ENCODE assay signal across 18 cellular contexts in genomic region chr14:55201219-55202096, GRCh38. TPM values are rescaled to one million over a fixed set of nuclear protein-coding genes. Genes with fewer than 3 reads are reported as not detected.
DNase-seq lines count a peak whose midpoint lies in the region; ATAC-seq, FAIRE-seq and TF ChIP-seq lines count a peak whose summit lies in the region.
"Had no signal": no experiment of that assay in that cellular context is flagged by ENCODE, and none has a peak within 500 bp of the region (broad histone marks: within the 10 kb centered on the region; RNA-seq: fewer than 3 reads in every experiment).

No MANE protein-coding gene starts in this region.

- TF ChIP-seq CTCF in left lung (IDR thresholded peaks at IDR 0.05): no peak

- H3K4me1 ChIP-seq in mucosa of rectum (ENCODE audit: control insufficient read depth in 2 of 2, insufficient read depth in 2 of 2, low read length in 2 of 2) (no peaks in the 10 kb centered on the region), left lung (no peaks in the 10 kb centered on the region)

- DNase-seq in LoVo (ENCODE audit: low spot score): peak; percentile 8
- DNase-seq in iPS DF 19.7 (ENCODE audit: low read depth, low spot score): peak; percentile 40
- DNase-seq in GM12892 (ENCODE audit: insufficient read length): no peak
- no peak for DNase-seq in left lung
- DNase-seq in NCI-H82 treated with DMSO at 0.1 percent for 48 hours (lab: John Stamatoyannopoulos, UW; ENCODE audit: unreplicated experiment): no peak
- DNase-seq: COR-L47; HFFc6; NCI-H1105 treated with DMSO at 0.1 percent for 48 hours; NCI-H1694 treated with DMSO at 0.1 percent for 48 hours; NCI-H2107; NCI-H226; NCI-H526; NK-92 treated with Interleukin-12 subunit alpha and Interleukin-12 subunit beta, amount 100 ng/mL, for 24 hours; SHP77 had no signal

- H3K27me3 ChIP-seq in mucosa of rectum (ENCODE audit: control insufficient read depth in 2 of 2, insufficient read depth in 2 of 2, low read length in 2 of 2) (no peaks in the 10 kb centered on the region), left lung (no peaks in the 10 kb centered on the region)

- H3K27ac ChIP-seq in mucosa of rectum (ENCODE audit: low read depth in 2 of 2, low read length in 2 of 2): no peak overlapping the region
- H3K27ac ChIP-seq in left lung: no peak overlapping the region

- H3K4me3 ChIP-seq in mucosa of rectum (ENCODE audit: low read length in 2 of 2) (peak overlapping the region; percentile 13 to 50), left lung (no peak overlapping the region)

- ATAC-seq in HG03045 (IDR thresholded peaks at IDR 0.05; ENCODE audit: unreplicated experiment): no peak
- ATAC-seq in left lung: no peak
- ATAC-seq: SK-N-SH treated with all-trans-retinoic acid at 6 μM for 48 hours had no signal

- no peak for FAIRE-seq in GM12892 (lab: Jason Lieb, UNC)
- FAIRE-seq: GM19239 had no signal

- H3K9me3 ChIP-seq in mucosa of rectum (ENCODE audit: control insufficient read depth in 2 of 2, low read length in 2 of 2): no peaks in the 10 kb centered on the region
- no peaks in the 10 kb centered on the region for H3K9me3 ChIP-seq in left lung

- TF ChIP-seq POLR2A in GM12892 (IDR thresholded peaks at IDR 0.05; ENCODE audit: low read depth, low read length): no peak

- H3K36me3 ChIP-seq in mucosa of rectum (ENCODE audit: control insufficient read depth in 2 of 2, insufficient read depth in 2 of 2, low read length in 2 of 2): no peaks in the 10 kb centered on the region
- H3K36me3 ChIP-seq in left lung: no peaks in the 10 kb centered on the region

- intact Hi-C loops in left lung (cut with DNase I): no loop called here

- H3K9ac ChIP-seq in mucosa of rectum (ENCODE audit: low read depth in 1 of 2, low read length in 2 of 2): no peak overlapping the region

RNA-seq across cellular contexts. Expression of gene DLGAP5, which starts 10.1 kb away (rescaled TPM):
- polyA plus RNA-seq in GM12892 (2012; ENCODE audit: missing spikeins): 32.3 TPM
- total RNA-seq in left lung: 1 to 10 TPM; 1.8 to 8.3 TPM

Comparison
In these comparisons a context has a peak if more than half of its experiments do, and no peak if none do; other contexts are left out.
1. DNase-seq: peak in LoVo (single experiment) and iPS DF 19.7 (single experiment); none in GM12892 (single experiment), left lung (0 of 2) and NCI-H82 treated with DMSO at 0.1 percent for 48 hours (single experiment).
2. H3K4me3 ChIP-seq: peak in mucosa of rectum (2 of 2); none in left lung (0 of 2).